In the genomic region with DNA sequence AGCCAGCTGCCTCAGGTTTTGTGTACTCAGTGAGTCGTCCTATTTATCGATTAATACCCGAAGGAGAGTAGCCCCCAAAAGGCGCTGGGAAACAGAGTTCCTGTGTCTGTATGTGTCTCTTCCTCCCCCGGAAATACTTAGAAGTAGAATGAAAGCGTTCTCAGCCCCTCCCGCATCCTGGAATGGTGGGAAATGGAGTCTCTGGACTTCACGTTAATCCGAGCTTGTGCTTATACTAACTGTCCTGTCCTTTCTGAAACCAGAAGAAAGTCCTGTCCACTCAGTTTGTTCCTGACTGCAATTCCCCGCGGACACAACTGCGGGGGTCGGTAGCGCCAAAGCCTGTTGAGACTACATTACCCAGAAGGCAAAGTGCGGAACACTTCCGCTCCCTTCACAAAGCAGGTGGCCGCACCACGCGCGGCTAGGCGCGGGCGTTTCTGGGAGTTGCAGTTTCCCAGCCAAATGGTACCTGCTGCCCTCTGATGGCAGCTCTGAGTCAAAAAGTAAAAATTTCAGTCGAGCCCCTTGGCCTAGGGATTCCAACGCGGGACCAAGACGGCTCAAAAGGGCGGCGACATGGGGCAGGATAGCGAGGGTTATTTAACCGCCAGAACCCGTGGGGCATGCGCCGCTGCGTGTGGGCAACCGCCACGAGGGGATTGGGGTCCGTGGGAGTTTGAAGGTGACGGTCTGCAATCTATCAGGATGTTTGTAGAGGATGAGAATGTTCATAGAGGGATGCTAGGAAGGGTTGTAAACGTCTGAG, we compare ENCODE assay signal across 7 cellular contexts. TPM values are rescaled to one million over a fixed set of nuclear protein-coding genes. Genes with fewer than 3 reads are reported as not detected.
DNase-seq lines count a peak whose midpoint lies in the region; ATAC-seq, FAIRE-seq and TF ChIP-seq lines count a peak whose summit lies in the region.

No MANE protein-coding gene starts in this region.

- ATAC-seq in HG03095 (IDR thresholded peaks at IDR 0.05; ENCODE audit: unreplicated experiment), result peak; percentile 40

- H3K79me2 ChIP-seq in smooth muscle cell (ENCODE audit: low read depth), result peaks cover 34% of the 10 kb centered on the region

- H3K27me3 ChIP-seq in smooth muscle cell (ENCODE audit: low read depth), result no peaks in the 10 kb centered on the region

- peak overlapping the region; percentile 92 to 99 (median 98) for H3K27ac Mint-ChIP-seq in immature natural killer cell

- H2AFZ ChIP-seq in smooth muscle cell (ENCODE audit: low read depth), result no peak overlapping the region

- no peaks in the 10 kb centered on the region for H3K9me3 Mint-ChIP-seq in immature natural killer cell

- peak overlapping the region; percentile 88 for H3K4me3 ChIP-seq in WI38 (ENCODE audit: low read depth, low read length)
- peak overlapping the region; percentile 53 to 68 for H3K4me3 ChIP-seq in cardiac fibroblast (replicated peaks in 1 of 2; ENCODE audit: low read depth in 2 of 2, low read length in 2 of 2)
- H3K4me3 ChIP-seq in smooth muscle cell, result peak overlapping the region; percentile 57

- peak; percentile 98 for FAIRE-seq in GM18507 (lab: Jason Lieb, UNC)

- H4K20me1 ChIP-seq in smooth muscle cell (ENCODE audit: low read depth), result peaks cover 58% of the 10 kb centered on the region

- peak overlapping the region; percentile 27 for H3K9ac ChIP-seq in smooth muscle cell (ENCODE audit: low read depth)

- peaks cover 0 to 9% (median 6%) of the 10 kb centered on the region in 3 donors for H3K27me3 Mint-ChIP-seq in immature natural killer cell (ENCODE audit: low read depth in 3 of 3)

- peaks cover 0 to 1% (median 0%) of the 10 kb centered on the region in 3 donors for H3K36me3 Mint-ChIP-seq in immature natural killer cell

- DNase-seq in GM18507 (ENCODE audit: extremely low spot score, insufficient read length, low read depth) (peak; percentile 68), NCI-H2196 (lab: John Stamatoyannopoulos, UW; ENCODE audit: unreplicated experiment) (peak; percentile 94), cardiac fibroblast (ENCODE audit: low read depth in 2 of 2) (peak; percentile 94 to 95), immature natural killer cell (peak; percentile 86 to 88 (median 87)), smooth muscle cell (lab: John Stamatoyannopoulos, UW; ENCODE audit: unreplicated experiment) (peak; percentile 56)

- no peaks in the 10 kb centered on the region for H3K9me3 ChIP-seq in smooth muscle cell (replicated peaks; ENCODE audit: low read depth)

- WGBS in smooth muscle cell (ENCODE audit: low lambda C conversion rate), result 3% methylated on average over 40 of the region's 40 CpGs

- H3K27ac ChIP-seq in smooth muscle cell (ENCODE audit: low read depth), result peak overlapping the region; percentile 59

- TF ChIP-seq CTCF in WI38 (IDR thresholded peaks at IDR 0.05; ENCODE audit: low read depth, low read length) (0 out of 2 replicates have a peak, but pooled peaks have one; percentile 29), cardiac fibroblast (IDR thresholded peaks at IDR 0.05; ENCODE audit: low read depth, low read length) (peak; percentile 74), smooth muscle cell (IDR thresholded peaks at IDR 0.05; ENCODE audit: borderline replicate concordance, insufficient read depth, poor library complexity, severe bottlenecking) (peak; percentile 40)

- peaks cover 32% of the 10 kb centered on the region for H3F3A ChIP-seq in smooth muscle cell (ENCODE audit: low read depth)

- H3K4me1 Mint-ChIP-seq in immature natural killer cell, result peaks cover 48 to 52% of the 10 kb centered on the region in 2 donors

- peak overlapping the region; percentile 93 for H3K4me2 ChIP-seq in smooth muscle cell

- no peaks in the 10 kb centered on the region for H3K36me3 ChIP-seq in smooth muscle cell (ENCODE audit: low read depth)

- peak overlapping the region; percentile 89 to 98 (median 96) for H3K4me3 Mint-ChIP-seq in immature natural killer cell

- peaks cover 15% of the 10 kb centered on the region for H3K4me1 ChIP-seq in smooth muscle cell (ENCODE audit: low read depth)

RNA-seq across cellular contexts. Expression of a gene that starts 2.2 kb away (rescaled TPM):
- 10 to 100 TPM; 14.2 to 28.3 (median 22.3) TPM for polyA plus RNA-seq in immature natural killer cell
- 26.0 and 27.4 TPM in 2 replicates for total RNA-seq in smooth muscle cell
- 34.6 and 39.0 TPM in 2 replicates for polyA plus RNA-seq in smooth muscle cell

RNA-seq across cellular contexts. Expression of a gene that starts 10.3 kb away (rescaled TPM):
- 1 to 10 TPM in 2 of 3 donors, under 1 TPM in 1; 0.24 to 3.4 (median 2.3) TPM for polyA plus RNA-seq in immature natural killer cell
- 20.5 and 43.9 TPM in 2 replicates for total RNA-seq in smooth muscle cell
- 14.2 and 14.9 TPM in 2 replicates for polyA plus RNA-seq in smooth muscle cell

RNA-seq across cellular contexts. Expression of a gene that starts 24.4 kb away (rescaled TPM):
- polyA plus RNA-seq in immature natural killer cell, result 1 to 10 TPM in 1 of 3 donors, under 1 TPM in 1, not detected in 1; 0.52 to 2.9 TPM
- total RNA-seq in smooth muscle cell, result 12.6 and 13.6 TPM in 2 replicates
- 18.4 and 19.5 TPM in 2 replicates for polyA plus RNA-seq in smooth muscle cell

RNA-seq across cellular contexts. Expression of a gene that starts 24.5 kb away (rescaled TPM):
- polyA plus RNA-seq in immature natural killer cell (1 to 10 TPM; 2.9 to 9.1 (median 5.2) TPM), smooth muscle cell (12.0 and 12.1 TPM in 2 replicates)
- total RNA-seq in smooth muscle cell, result 5.0 and 5.9 TPM in 2 replicates

RNA-seq across cellular contexts. Expression of a gene that starts 27.2 kb away (rescaled TPM):
- polyA plus RNA-seq in immature natural killer cell (100 to 1,000 TPM; 154 to 261 (median 173) TPM), smooth muscle cell (22.4 and 23.4 TPM in 2 replicates)
- total RNA-seq in smooth muscle cell, result 12.6 and 35.4 TPM in 2 replicates

Comparison
In these comparisons a context has a peak if more than half of its experiments do, and no peak if none do; other contexts are left out.
1. Peak in every context shown above with its lines: DNase-seq, ATAC-seq, H3K4me3 ChIP-seq and H3K27ac ChIP-seq.